11 cellular contexts compared by ENCODE assay signal in the genomic region with DNA sequence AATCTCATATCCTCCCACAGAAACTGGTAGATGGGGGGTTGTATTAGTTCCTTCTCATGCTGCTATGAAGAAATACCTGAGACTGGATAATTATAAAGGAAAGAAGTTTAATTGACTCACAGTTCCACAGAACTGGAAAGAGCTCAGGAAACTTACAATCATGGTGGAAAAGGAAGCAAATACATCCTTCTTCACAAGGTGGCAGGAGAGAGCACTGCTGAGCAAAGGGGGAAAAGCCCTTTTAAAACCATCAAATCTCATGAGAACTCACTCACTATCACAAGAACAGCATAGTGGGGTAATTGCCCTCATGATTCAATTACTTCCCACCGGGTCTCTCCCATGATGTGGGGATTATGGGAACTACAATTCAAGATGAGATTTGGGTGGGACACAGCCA.
DNase-seq lines count a peak whose midpoint lies in the region; ATAC-seq, FAIRE-seq and TF ChIP-seq lines count a peak whose summit lies in the region.
"Had no signal": no experiment of that assay in that cellular context is flagged by ENCODE, and none has a peak within 500 bp of the region (broad histone marks: within the 10 kb centered on the region; RNA-seq: fewer than 3 reads in every experiment).

No MANE protein-coding gene starts in this region.

- SMC1A ChIA-PET in GM12878 (lab: Charles Lee; ENCODE audit: uncharacterized antibody, unreplicated experiment) = interaction anchor here (1.1 to 1.3 kb wide), 2 partner anchors 14 to 71 kb away, joined by 3 read pairs; no protein-coding TSS in a partner anchor

- H3K4me2 ChIP-seq in Loucy (ENCODE audit: low read depth, low read length, poor library complexity, severe bottlenecking) (no peak overlapping the region), GM12878 (ENCODE audit: control insufficient read depth, insufficient read depth) (no peak overlapping the region), osteoblast (ENCODE audit: insufficient read depth, low read length) (no peak overlapping the region)

- H2AFZ ChIP-seq in Loucy (ENCODE audit: low read length) (0 out of 2 replicates have a peak overlapping the region, but pooled peaks have one; percentile 12), GM12878 (ENCODE audit: control insufficient read depth, low read depth, low read length) (no peak overlapping the region), osteoblast (ENCODE audit: low read length) (no peak overlapping the region)

- TF ChIP-seq POLR2A in GM12878 (IDR thresholded peaks at IDR 0.05; ENCODE audit: low read depth, low read length) = no peak

- peaks cover 6% of the 10 kb centered on the region for H3K4me1 ChIP-seq in Loucy (ENCODE audit: insufficient read depth, low read length, poor library complexity, severe bottlenecking)
- H3K4me1 ChIP-seq in GM12878 (ENCODE audit: control insufficient read depth, insufficient read depth, low read length) = no peaks in the 10 kb centered on the region
- no peaks in the 10 kb centered on the region for H3K4me1 ChIP-seq in osteoblast (ENCODE audit: insufficient read depth, low read length)
- H3K4me1 ChIP-seq: pancreas had no signal

- H3K36me3 ChIP-seq in Loucy (ENCODE audit: insufficient read depth, low read length) (no peaks in the 10 kb centered on the region), GM12878 (ENCODE audit: control insufficient read depth in 2 of 2, insufficient read depth in 2 of 2, low read length in 1 of 2) (no peaks in the 10 kb centered on the region), osteoblast (ENCODE audit: insufficient read depth, low read length) (no peaks in the 10 kb centered on the region)
- H3K36me3 ChIP-seq: pancreas had no signal

- H3K4me3 ChIP-seq in Loucy (ENCODE audit: low read length, poor library complexity, severe bottlenecking) (no peak overlapping the region), GM12878 (no peak overlapping the region), osteoblast (ENCODE audit: insufficient read depth, low read length) (no peak overlapping the region)
- H3K4me3 ChIP-seq: K562, pancreas had no signal

- 0% methylated on average over 1 of the region's 1 CpG for WGBS in GM12878 (ENCODE audit: insufficient coverage, insufficient replicate concordance, low lambda C conversion rate, missing lambda C conversion rate)

- no peak for FAIRE-seq in GM12878 (lab: Jason Lieb, UNC)
- FAIRE-seq: K562, pancreas had no signal

- TF ChIP-seq RAD21 in GM12878 (IDR thresholded peaks at IDR 0.05; ENCODE audit: insufficient read depth, low read depth, low read length) = 0 out of 2 replicates have a peak, but pooled peaks have one; percentile 25

- peak; percentile 53 for ATAC-seq in GM12878
- no peak for ATAC-seq in GM21619 (IDR thresholded peaks at IDR 0.05; ENCODE audit: unreplicated experiment)
- ATAC-seq: K562, pancreas had no signal

- H3K9me2 ChIP-seq in Loucy (replicated peaks; ENCODE audit: low read depth, low read length) = no peaks in the 10 kb centered on the region

- no peaks in the 10 kb centered on the region for H3F3A ChIP-seq in Loucy (ENCODE audit: low read depth)

- CTCF ChIA-PET in GM12878 (lab: Yijun Ruan, JAX) = interaction anchor here (0.7 to 1.4 kb wide), 7 partner anchors 9 to 345 kb away, joined by 3 to 5 read pairs (median 3); no protein-coding TSS in a partner anchor

- TF ChIP-seq CTCF in Loucy (conservative IDR thresholded peaks at IDR 0.05; ENCODE audit: low read length) (peak; percentile 58), GM12878 (IDR thresholded peaks at IDR 0.05 in 2 of 3, conservative IDR thresholded peaks at IDR 0.05 in 1 of 3; ENCODE audit: control insufficient read depth in 2 of 3, extremely low read depth in 1 of 3, insufficient read depth in 1 of 3, low read depth in 3 of 3, low read length in 3 of 3) (peak; percentile 24 to 38 (median 31); a peak in 3 of 6 replicates), osteoblast (IDR thresholded peaks at IDR 0.05; ENCODE audit: extremely low read depth, low read depth, low read length) (peak; percentile 53)

- no peak overlapping the region for H3K9ac ChIP-seq in Loucy (ENCODE audit: low read depth, low read length, poor library complexity, severe bottlenecking)
- no peak overlapping the region for H3K9ac ChIP-seq in GM12878 (ENCODE audit: control insufficient read depth, insufficient read depth, low read length)

- no TSS peak for BruUV-seq in GM12878 (replicated peaks; lab: Mats Ljungman, UMichigan)

- intact Hi-C loops in GM12878 (cut with micrococcal nuclease; ENCODE audit: unreplicated experiment) (no loop called here), posterior vena cava (cut with DNase I) (no loop called here)

- POLR2A ChIA-PET in GM12878 (lab: Charles Lee) = no interaction called here

- H4K20me1 ChIP-seq in Loucy (ENCODE audit: insufficient read depth, low read length, poor library complexity, severe bottlenecking) (no peaks in the 10 kb centered on the region), GM12878 (ENCODE audit: control insufficient read depth, insufficient read depth) (no peaks in the 10 kb centered on the region), osteoblast (ENCODE audit: insufficient read depth, low read length) (no peaks in the 10 kb centered on the region)

- H3K27me3 ChIP-seq in Loucy (ENCODE audit: insufficient read depth, low read length, poor library complexity, severe bottlenecking) (no peaks in the 10 kb centered on the region), GM12878 (replicated peaks in 1 of 2; ENCODE audit: control insufficient read depth in 2 of 2, insufficient read depth in 2 of 2, low read length in 1 of 2) (no peaks in the 10 kb centered on the region), osteoblast (ENCODE audit: insufficient read depth, low read length) (no peaks in the 10 kb centered on the region)
- H3K27me3 ChIP-seq: pancreas had no signal

- DNase-seq in DMS 273 (lab: John Stamatoyannopoulos, UW; ENCODE audit: unreplicated experiment) = peak; percentile 47
- DNase-seq in DMS 273 treated with DMSO at 0.1 percent for 48 hours (lab: John Stamatoyannopoulos, UW) = no peak
- DNase-seq in GM12878 (ENCODE audit: low read depth, low spot score) = no peak
- DNase-seq in osteoblast (ENCODE audit: insufficient read length, low spot score, missing footprints) = no peak
- no peak for DNase-seq in AML-193 (lab: John Stamatoyannopoulos, UW)
- no peak for DNase-seq in posterior vena cava (ENCODE audit: low spot score)
- DNase-seq: 8988T, pancreas had no signal

- in situ Hi-C loops in GM12878 (cut with MboI) = no loop called here

- H3K79me2 ChIP-seq in Loucy (ENCODE audit: insufficient read depth, low read length) = no peaks in the 10 kb centered on the region
- no peaks in the 10 kb centered on the region for H3K79me2 ChIP-seq in GM12878 (ENCODE audit: control insufficient read depth, insufficient read depth, low read length)
- H3K79me2 ChIP-seq in osteoblast (ENCODE audit: insufficient read depth, low read length) = no peaks in the 10 kb centered on the region

- TF ChIP-seq EP300 in GM12878 (IDR thresholded peaks at IDR 0.05; ENCODE audit: borderline replicate concordance in 1 of 2, control insufficient read depth in 1 of 2, low read depth in 2 of 2, low read length in 2 of 2) = no peak

- RAD21 ChIA-PET in GM12878 (lab: Charles Lee; ENCODE audit: unreplicated experiment) = interaction anchor here (1.3 kb wide), 1 partner anchor 341 kb away, joined by 4 read pairs; no protein-coding TSS in a partner anchor

- H3K9me3 ChIP-seq in Loucy (ENCODE audit: insufficient read depth, low read depth, low read length) (no peaks in the 10 kb centered on the region), GM12878 (replicated peaks; ENCODE audit: control insufficient read depth, insufficient read depth, low read length) (no peaks in the 10 kb centered on the region), osteoblast (ENCODE audit: low read depth, low read length) (no peaks in the 10 kb centered on the region)
- H3K9me3 ChIP-seq: pancreas had no signal

- H3K27ac ChIP-seq in GM12878 (ENCODE audit: control insufficient read depth, insufficient read depth) (no peak overlapping the region), osteoblast (ENCODE audit: low read depth, low read length) (no peak overlapping the region)
- H3K27ac ChIP-seq: pancreas had no signal

TF ChIP-seq in GM12878, 131 proteins besides CTCF, POLR2A, EP300 and RAD21:
- TF ChIP-seq KLF5 (IDR thresholded peaks at IDR 0.05; ENCODE audit: partially characterized antibody) (no peak), CBFB (IDR thresholded peaks at IDR 0.05; ENCODE audit: low read depth) (no peak), NR2C1 (IDR thresholded peaks at IDR 0.05) (no peak), RBBP5 (conservative IDR thresholded peaks at IDR 0.05) (no peak)
